ENCODE assay signal across 9 cellular contexts in the genomic region with DNA sequence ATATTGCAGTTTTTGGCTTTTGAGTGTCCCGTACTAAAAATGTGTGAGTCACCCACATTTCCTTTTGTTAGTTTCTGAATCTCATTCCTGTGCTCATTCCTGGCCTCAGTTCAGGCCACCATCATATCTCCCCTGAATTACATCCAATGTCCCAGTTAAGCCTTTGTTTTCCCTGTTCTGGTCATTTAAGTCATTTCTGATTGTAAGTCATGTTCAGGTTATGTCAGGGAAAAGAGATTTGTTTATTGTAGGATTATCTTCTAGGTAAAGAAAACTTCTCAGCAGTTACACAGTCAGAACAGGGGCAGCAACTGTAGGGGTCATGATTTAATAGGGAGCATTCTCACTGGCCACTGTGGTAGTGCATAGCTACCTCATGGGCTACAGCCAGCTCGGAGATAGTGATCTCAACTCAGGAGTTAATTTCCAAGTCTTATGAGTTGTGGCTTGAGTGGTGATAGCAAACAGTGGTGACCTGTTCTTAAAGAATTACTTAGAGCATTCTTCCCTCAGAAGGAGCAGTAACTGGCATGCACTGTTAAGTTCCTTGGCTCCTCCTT. TPM values are rescaled to one million over a fixed set of nuclear protein-coding genes. Genes with fewer than 3 reads are reported as not detected.
DNase-seq lines count a peak whose midpoint lies in the region; ATAC-seq and TF ChIP-seq lines count a peak whose summit lies in the region.
"Had no signal": no experiment of that assay in that cellular context is flagged by ENCODE, and none has a peak within 500 bp of the region (broad histone marks: within the 10 kb centered on the region; RNA-seq: fewer than 3 reads in every experiment).

No MANE protein-coding gene starts in this region.

- WGBS in psoas muscle, 3 donors, result 33 to 53% (median 35%) methylated on average over 2 of the region's 2 CpGs

- H3K9me3 Mint-ChIP-seq in Calu3 (ENCODE audit: low read depth, unreplicated experiment), result no peaks in the 10 kb centered on the region

- H3K27ac Mint-ChIP-seq in Calu3 (ENCODE audit: unreplicated experiment), result peak overlapping the region; percentile 7

- H3K27me3 Mint-ChIP-seq in Calu3 (ENCODE audit: unreplicated experiment), result no peaks in the 10 kb centered on the region

- H3K27ac ChIP-seq in Panc1 (ENCODE audit: low read length) (peak overlapping the region; percentile 99), psoas muscle (peak overlapping the region; percentile 18), gastrocnemius medialis (no peak overlapping the region)

- DNase-seq in Calu3 (no peak), Panc1 (ENCODE audit: low read depth, low spot score) (no peak), epidermal melanocyte (ENCODE audit: insufficient read length, low spot score) (peak; percentile 36), psoas muscle (no peak), gastrocnemius medialis (no peak), NCI-H510A (lab: John Stamatoyannopoulos, UW) (no peak), NCI-H82 treated with DMSO at 0.1 percent for 48 hours (lab: John Stamatoyannopoulos, UW; ENCODE audit: unreplicated experiment) (no peak)
- DNase-seq: NCI-H1436 treated with DMSO at 0.1 percent for 48 hours had no signal

- no peak overlapping the region; a peak in 1 of 4 replicates for H3K4me3 ChIP-seq in Panc1 (ENCODE audit: low read depth in 2 of 2, low read length in 2 of 2)
- H3K4me3 ChIP-seq in psoas muscle, result no peak overlapping the region
- H3K4me3 ChIP-seq in gastrocnemius medialis, result no peak overlapping the region

- peaks cover 74% of the 10 kb centered on the region for H3K36me3 Mint-ChIP-seq in Calu3 (ENCODE audit: insufficient read depth, unreplicated experiment)

- CTCF ChIA-PET in Calu3 (lab: Charles Lee), result interaction anchor here (0.5 to 1.1 kb wide), 3 partner anchors 15 to 51 kb away, joined by 3 to 4 read pairs (median 3); no protein-coding TSS in a partner anchor
- CTCF ChIA-PET in Panc1 (lab: Charles Lee), result no interaction called here

- POLR2A ChIA-PET in Panc1 (lab: Charles Lee), result interaction anchor here (0.5 kb wide), 1 partner anchor 78 kb away, joined by 5 read pairs; no protein-coding TSS in a partner anchor

- H3K27me3 ChIP-seq in Panc1 (ENCODE audit: control insufficient read depth, insufficient read depth, low read length), result no peaks in the 10 kb centered on the region
- no peaks in the 10 kb centered on the region for H3K27me3 ChIP-seq in psoas muscle (ENCODE audit: insufficient read depth in 3 of 3, low read length in 2 of 3)
- H3K27me3 ChIP-seq in gastrocnemius medialis, result no peaks in the 10 kb centered on the region

- TSS peak; percentile 27 for BruUV-seq in Calu3 (replicated peaks; lab: Mats Ljungman, UMichigan)
- BruUV-seq in Panc1 (replicated peaks; lab: Mats Ljungman, UMichigan), result no TSS peak

- in situ Hi-C loops in Panc1 (cut with HindIII; ENCODE audit: low pct_unique_long_range_greater_than_20kb, low sequenced_read_pairs), result no loop called here
- in situ Hi-C loops in gastrocnemius medialis (cut with MboI; ENCODE audit: low sequenced_read_pairs in 4 of 4), result loop anchor here in 2 of 4 donors (10.0 to 25.0 kb wide), 2 partner anchors 165 to 167 kb away; no protein-coding TSS in a partner anchor

- H3K4me3 Mint-ChIP-seq in Calu3 (ENCODE audit: low read depth, unreplicated experiment), result peak overlapping the region; percentile 45

- TF ChIP-seq POLR2A in gastrocnemius medialis (IDR thresholded peaks at IDR 0.05), result no peak

- H3K9me3 ChIP-seq in Panc1 (ENCODE audit: control insufficient read depth, insufficient read depth, low read depth, low read length), result no peaks in the 10 kb centered on the region
- no peaks in the 10 kb centered on the region for H3K9me3 ChIP-seq in psoas muscle
- no peaks in the 10 kb centered on the region for H3K9me3 ChIP-seq in gastrocnemius medialis

- ATAC-seq in Panc1 (peak; percentile 95), psoas muscle (peak in 2 of 4 donors; percentile 21 to 68), gastrocnemius medialis (no peak), GM21360 (IDR thresholded peaks at IDR 0.05; ENCODE audit: unreplicated experiment) (no peak)

- peaks cover 39% of the 10 kb centered on the region for H3K36me3 ChIP-seq in Panc1 (ENCODE audit: control insufficient read depth, insufficient read depth, low read length)
- H3K36me3 ChIP-seq in psoas muscle (ENCODE audit: insufficient read depth in 1 of 2, low read depth in 1 of 2), result peaks cover 15 to 57% of the 10 kb centered on the region in 2 donors
- peaks cover 4 to 38% of the 10 kb centered on the region in 2 donors for H3K36me3 ChIP-seq in gastrocnemius medialis

- TF ChIP-seq CTCF in Calu3 (IDR thresholded peaks at IDR 0.05; ENCODE audit: unreplicated experiment), result no peak
- TF ChIP-seq CTCF in Panc1 (IDR thresholded peaks at IDR 0.05), result no peak
- no peak for TF ChIP-seq CTCF in psoas muscle (IDR thresholded peaks at IDR 0.05)
- TF ChIP-seq CTCF in gastrocnemius medialis (IDR thresholded peaks at IDR 0.05 in 4 of 5, conservative IDR thresholded peaks at IDR 0.05 in 1 of 5), result no peak

- H3K4me1 ChIP-seq in Panc1 (ENCODE audit: control insufficient read depth, insufficient read depth, low read length), result peaks cover 84% of the 10 kb centered on the region
- peaks cover 27% of the 10 kb centered on the region for H3K4me1 ChIP-seq in psoas muscle
- H3K4me1 ChIP-seq in gastrocnemius medialis, result peaks cover 22 to 29% of the 10 kb centered on the region in 2 donors

- intact Hi-C loops in Calu3 (cut with micrococcal nuclease; ENCODE audit: unreplicated experiment) (loop anchor here (5.0 kb wide), 1 partner anchor 33 kb away; a partner anchor contains a TSS), Panc1 (cut with micrococcal nuclease; ENCODE audit: unreplicated experiment) (loop anchor here (5.0 to 10.0 kb wide), 2 partner anchors 72 to 165 kb away; a partner anchor contains a TSS), psoas muscle (cut with DNase I) (loop anchor here in 1 of 2 donors (10.0 kb wide), 1 partner anchor 675 kb away; no protein-coding TSS in a partner anchor), gastrocnemius medialis (cut with DNase I; ENCODE audit: low total_unique reads) (no loop called here)

- peaks cover 75% of the 10 kb centered on the region for H3K4me1 Mint-ChIP-seq in Calu3 (ENCODE audit: low read depth, unreplicated experiment)

RNA-seq across cellular contexts. Expression of a gene that starts 6.7 kb away (rescaled TPM):
- total RNA-seq in Calu3 (2022) (60.2 and 60.5 TPM in 2 replicates), Panc1 (2021; ENCODE audit: unreplicated experiment) (115 TPM), psoas muscle (10 to 100 TPM; 39.6 to 51.4 (median 45.7) TPM), gastrocnemius medialis (10 to 100 TPM; 37.1 to 75.4 (median 58.3) TPM)
- polyA plus RNA-seq in Panc1 (2012; ENCODE audit: insufficient read length), result 51.5 TPM
- 10 to 100 TPM; 44.5 to 69.5 (median 65.4) TPM for polyA plus RNA-seq in psoas muscle

RNA-seq across cellular contexts. Expression of a gene that starts 34.4 kb away (rescaled TPM):
- total RNA-seq in Calu3 (2022) (5.2 and 5.3 TPM in 2 replicates), Panc1 (2021; ENCODE audit: unreplicated experiment) (4.1 TPM), psoas muscle (10 to 100 TPM in 3 of 4 donors, 1 to 10 TPM in 1; 6.1 to 22.6 (median 15.3) TPM), gastrocnemius medialis (10 to 100 TPM; 25.8 to 73.7 (median 67.7) TPM)
- 6.6 TPM for polyA plus RNA-seq in Panc1 (2012; ENCODE audit: insufficient read length)
- 10 to 100 TPM; 13.9 to 19.8 (median 17.0) TPM for polyA plus RNA-seq in psoas muscle

Comparison
In these comparisons a context has a peak if more than half of its experiments do, and no peak if none do; other contexts are left out.
1. H3K27ac ChIP-seq: peak in Panc1 (single experiment) and psoas muscle (single experiment); none in gastrocnemius medialis (0 of 4).